Comparison of ENCODE assay signal across 24 cellular contexts in the genomic region with DNA sequence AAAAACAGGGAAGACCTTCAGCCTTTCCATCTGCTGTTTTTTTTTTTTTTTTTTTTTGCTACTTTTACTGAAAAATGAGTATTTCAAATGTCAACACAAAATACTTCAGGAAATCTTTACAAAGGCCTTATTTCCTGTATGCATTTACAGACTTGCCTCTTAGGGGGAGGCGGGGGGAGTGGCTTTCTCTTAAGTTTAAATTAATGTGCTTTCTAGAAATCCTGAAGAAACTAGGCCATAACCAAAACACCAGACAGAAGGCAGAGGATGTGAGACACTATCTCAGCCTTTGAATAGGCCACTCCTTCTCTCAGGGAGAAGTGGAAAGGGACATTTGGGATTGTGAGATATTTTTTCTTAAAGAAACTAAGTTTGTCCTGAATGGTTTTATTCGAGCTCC.
DNase-seq lines count a peak whose midpoint lies in the region; ATAC-seq and TF ChIP-seq lines count a peak whose summit lies in the region.
"Had no signal": no experiment of that assay in that cellular context is flagged by ENCODE, and none has a peak within 500 bp of the region (broad histone marks: within the 10 kb centered on the region; RNA-seq: fewer than 3 reads in every experiment).

No MANE protein-coding gene starts in this region.

- H2AFZ ChIP-seq in GM23248 (peak overlapping the region; percentile 18; the same call in 1 of the 2 replicates), smooth muscle cell (ENCODE audit: low read depth) (peak overlapping the region; percentile 55)

- H3K27ac Mint-ChIP-seq in chondrocyte (ENCODE audit: unreplicated experiment) (peak overlapping the region; percentile 32), mesothelial cell of epicardium (no peak overlapping the region)
- H3K27ac Mint-ChIP-seq in naive thymus-derived CD4-positive, alpha-beta T cell, result peak overlapping the region in 8 of 9 donors; percentile 28 to 85 (median 58)
- H3K27ac Mint-ChIP-seq: B cell, CD14-positive monocyte, HFFc6 had no signal

- no peaks in the 10 kb centered on the region for H3K27me3 ChIP-seq in GM23248 (replicated peaks; ENCODE audit: insufficient read depth)
- no peaks in the 10 kb centered on the region for H3K27me3 ChIP-seq in naive thymus-derived CD4-positive, alpha-beta T cell (ENCODE audit: control insufficient read depth in 2 of 2, insufficient read depth in 2 of 2, low read length in 2 of 2)
- no peaks in the 10 kb centered on the region for H3K27me3 ChIP-seq in smooth muscle cell (ENCODE audit: low read depth)

- H3F3A ChIP-seq in GM23248 (ENCODE audit: insufficient read depth) (peaks cover 11% of the 10 kb centered on the region), smooth muscle cell (ENCODE audit: low read depth) (no peaks in the 10 kb centered on the region)

- H3K9me3 Mint-ChIP-seq in chondrocyte (ENCODE audit: low read depth) (peaks cover 23% of the 10 kb centered on the region), mesothelial cell of epicardium (peaks cover 36% of the 10 kb centered on the region)
- peaks cover 7 to 36% (median 20%) of the 10 kb centered on the region in 11 donors for H3K9me3 Mint-ChIP-seq in naive thymus-derived CD4-positive, alpha-beta T cell

- H3K9me2 ChIP-seq in GM23248 (ENCODE audit: insufficient read depth), result no peaks in the 10 kb centered on the region

- H3K79me2 ChIP-seq in GM23248 (ENCODE audit: insufficient read depth) (no peaks in the 10 kb centered on the region), smooth muscle cell (ENCODE audit: low read depth) (no peaks in the 10 kb centered on the region)

- DNase-seq in GM23248, result no peak
- no peak for DNase-seq in chondrocyte (ENCODE audit: low spot score)
- peak in 1 of 9 donors; percentile 13 for DNase-seq in naive thymus-derived CD4-positive, alpha-beta T cell
- no peak for DNase-seq in smooth muscle cell (lab: John Stamatoyannopoulos, UW; ENCODE audit: unreplicated experiment)
- no peak for DNase-seq in mesothelial cell of epicardium (ENCODE audit: low spot score in 2 of 2, unreplicated experiment in 2 of 2)
- no peak for DNase-seq in activated CD4-positive, CD25-positive, alpha-beta regulatory T cell (lab: John Stamatoyannopoulos, UW)
- DNase-seq: Calu3, DMS79 treated with DMSO at 0.1 percent for 48 hours, GOT3, HFFc6, MV-4-11, NCI-H1105 treated with DMSO at 0.1 percent for 48 hours, NCI-H146, NCI-H1930, NCI-H2107, NCI-H446, NCI-H524 treated with DMSO at 0.1 percent for 48 hours, NCI-H774, SK-N-SH, SW 1271 had no signal

- H3K4me3 Mint-ChIP-seq in chondrocyte (ENCODE audit: unreplicated experiment) (no peak overlapping the region), mesothelial cell of epicardium (no peak overlapping the region)
- peak overlapping the region in 2 of 10 donors; percentile 32 to 36 for H3K4me3 Mint-ChIP-seq in naive thymus-derived CD4-positive, alpha-beta T cell
- H3K4me3 Mint-ChIP-seq: B cell, CD14-positive monocyte, HFFc6 had no signal

- no peaks in the 10 kb centered on the region for H3K9me3 ChIP-seq in GM23248 (ENCODE audit: low read depth)
- H3K9me3 ChIP-seq in naive thymus-derived CD4-positive, alpha-beta T cell (ENCODE audit: control insufficient read depth in 2 of 3, low read length in 3 of 3), result peaks cover 0 to 12% (median 2%) of the 10 kb centered on the region in 3 experiments
- H3K9me3 ChIP-seq in smooth muscle cell (replicated peaks; ENCODE audit: low read depth), result no peaks in the 10 kb centered on the region
- H3K9me3 ChIP-seq: HAP-1 had no signal

- no peak overlapping the region for H3K4me3 ChIP-seq in GM23248
- H3K4me3 ChIP-seq in naive thymus-derived CD4-positive, alpha-beta T cell (ENCODE audit: low read length), result no peak overlapping the region
- H3K4me3 ChIP-seq in smooth muscle cell, result no peak overlapping the region
- H3K4me3 ChIP-seq: HAP-1 had no signal

- H3K36me3 Mint-ChIP-seq in chondrocyte (ENCODE audit: low read depth), result peaks cover 2% of the 10 kb centered on the region
- peaks cover 0 to 18% (median 10%) of the 10 kb centered on the region in 5 donors for H3K36me3 Mint-ChIP-seq in naive thymus-derived CD4-positive, alpha-beta T cell
- peaks cover 13% of the 10 kb centered on the region for H3K36me3 Mint-ChIP-seq in mesothelial cell of epicardium
- H3K36me3 Mint-ChIP-seq: CD14-positive monocyte had no signal

- CTCF ChIA-PET in naive thymus-derived CD4-positive, alpha-beta T cell (lab: Charles Lee), result no interaction called here

- TF ChIP-seq CTCF in chondrocyte (IDR thresholded peaks at IDR 0.05), result no peak
- no peak for TF ChIP-seq CTCF in smooth muscle cell (IDR thresholded peaks at IDR 0.05; ENCODE audit: borderline replicate concordance, insufficient read depth, poor library complexity, severe bottlenecking)
- TF ChIP-seq CTCF in mesothelial cell of epicardium (IDR thresholded peaks at IDR 0.05; ENCODE audit: unreplicated experiment), result no peak

- intact Hi-C loops in naive thymus-derived CD4-positive, alpha-beta T cell (cut with micrococcal nuclease), result no loop called here

- H4K20me1 ChIP-seq in GM23248 (ENCODE audit: insufficient read depth) (no peaks in the 10 kb centered on the region), smooth muscle cell (ENCODE audit: low read depth) (no peaks in the 10 kb centered on the region)

- no peak for ATAC-seq in naive thymus-derived CD4-positive, alpha-beta T cell
- no peak for ATAC-seq in HG03342 (IDR thresholded peaks at IDR 0.05; ENCODE audit: unreplicated experiment)

- H3K9ac ChIP-seq in GM23248 (no peak overlapping the region), smooth muscle cell (ENCODE audit: low read depth) (no peak overlapping the region)
- H3K9ac ChIP-seq: SK-N-SH had no signal

- WGBS in GM23248 (ENCODE audit: low coverage in 1 of 2, low lambda C conversion rate in 2 of 2, missing lambda C conversion rate in 2 of 2), 2 experiments, result 60 to 68% methylated on average over 2 of the region's 2 CpGs
- WGBS in smooth muscle cell (ENCODE audit: low lambda C conversion rate), result 91% methylated on average over 2 of the region's 2 CpGs

- no peaks in the 10 kb centered on the region for H3K36me3 ChIP-seq in GM23248 (ENCODE audit: low read depth)
- no peaks in the 10 kb centered on the region for H3K36me3 ChIP-seq in naive thymus-derived CD4-positive, alpha-beta T cell (ENCODE audit: control insufficient read depth in 2 of 3, insufficient read depth in 3 of 3, low read length in 3 of 3)
- H3K36me3 ChIP-seq in smooth muscle cell (ENCODE audit: low read depth), result no peaks in the 10 kb centered on the region
- H3K36me3 ChIP-seq: HAP-1 had no signal

- H3K4me1 Mint-ChIP-seq in chondrocyte (ENCODE audit: low read depth), result peaks cover 28% of the 10 kb centered on the region
- peaks cover 0 to 16% (median 10%) of the 10 kb centered on the region in 7 donors for H3K4me1 Mint-ChIP-seq in naive thymus-derived CD4-positive, alpha-beta T cell
- H3K4me1 Mint-ChIP-seq in mesothelial cell of epicardium, result no peaks in the 10 kb centered on the region
- H3K4me1 Mint-ChIP-seq: B cell, CD14-positive monocyte had no signal

- POLR2A ChIA-PET in naive thymus-derived CD4-positive, alpha-beta T cell (lab: Charles Lee), result no interaction called here

- in situ Hi-C loops in GM23248 (cut with MboI), result no loop called here

- H3K27ac ChIP-seq in GM23248 (no peak overlapping the region), smooth muscle cell (ENCODE audit: low read depth) (no peak overlapping the region)
- no peak overlapping the region for H3K27ac ChIP-seq in naive thymus-derived CD4-positive, alpha-beta T cell (ENCODE audit: low read depth, low read length)

- H3K4me2 ChIP-seq in GM23248 (ENCODE audit: unreplicated experiment) (no peak overlapping the region), smooth muscle cell (no peak overlapping the region)
- H3K4me2 ChIP-seq: SK-N-SH had no signal

- H3K4me1 ChIP-seq in GM23248 (ENCODE audit: insufficient read depth) (peaks cover 11% of the 10 kb centered on the region), smooth muscle cell (ENCODE audit: low read depth) (no peaks in the 10 kb centered on the region)
- peaks cover 0 to 5% of the 10 kb centered on the region in 2 donors for H3K4me1 ChIP-seq in naive thymus-derived CD4-positive, alpha-beta T cell (ENCODE audit: control insufficient read depth in 2 of 2, insufficient read depth in 2 of 2, low read length in 2 of 2)
- H3K4me1 ChIP-seq: HAP-1 had no signal

- H3K27me3 Mint-ChIP-seq in chondrocyte (ENCODE audit: low read depth) (no peaks in the 10 kb centered on the region), mesothelial cell of epicardium (ENCODE audit: low read depth) (no peaks in the 10 kb centered on the region)
- peaks cover 0 to 4% (median 0%) of the 10 kb centered on the region in 5 donors for H3K27me3 Mint-ChIP-seq in naive thymus-derived CD4-positive, alpha-beta T cell
